30 cellular contexts compared by ENCODE assay signal in the genomic region with DNA sequence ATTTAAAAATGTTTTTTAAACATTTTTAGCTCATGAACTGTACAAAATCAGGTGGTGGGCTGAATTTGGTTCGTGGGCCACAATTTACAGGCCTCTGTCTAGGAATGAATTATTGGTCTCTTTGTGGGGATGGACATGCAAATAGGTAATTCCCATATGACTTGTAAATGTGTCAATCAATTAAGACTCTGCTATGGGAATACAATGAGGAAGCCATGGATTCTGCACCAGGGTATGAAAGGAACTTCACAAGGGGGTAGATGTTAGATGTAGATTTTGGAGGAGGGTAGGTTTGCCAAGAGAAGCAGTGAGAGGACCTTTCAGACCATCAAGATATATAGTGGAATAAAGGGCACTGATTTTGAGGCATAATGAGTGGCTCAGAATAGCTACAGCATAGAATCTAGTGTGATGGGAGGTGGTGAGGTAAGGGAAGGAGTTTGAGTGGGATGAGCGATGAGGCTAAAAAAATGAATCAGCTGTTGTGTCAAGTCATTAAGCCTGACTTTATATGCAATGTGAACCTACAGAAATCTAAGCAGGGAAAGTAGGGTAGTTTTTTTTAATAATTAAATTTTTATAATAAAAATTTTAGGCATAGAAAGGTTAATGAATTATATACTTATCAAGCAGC. TPM values are rescaled to one million over a fixed set of nuclear protein-coding genes. Genes with fewer than 3 reads are reported as not detected.
"Had no signal": no experiment of that assay in that cellular context is flagged by ENCODE, and none has a peak within 500 bp of the region (broad histone marks: within the 10 kb centered on the region; RNA-seq: fewer than 3 reads in every experiment).

No MANE protein-coding gene starts in this region.

- H3K4me1 Mint-ChIP-seq: activated CD4-positive, alpha-beta T cell treated with anti-CD3 and anti-CD28 coated beads for 36 hours; activated CD4-positive, alpha-beta T cell treated with anti-CD3 and anti-CD28 coated beads, Interleukin-2, amount 10 ng/mL, durations not matched to agents 24 days and 14 days; activated CD8-positive, alpha-beta memory T cell treated with anti-CD3 and anti-CD28 coated beads, Interleukin-2, amount 10 ng/mL, durations not matched to agents 7 days and 5 days had no signal

- H2AFZ ChIP-seq: hepatocyte had no signal

- H3K27me3 ChIP-seq: body of pancreas, hepatocyte had no signal

- H3K9me3 ChIP-seq: body of pancreas, esophagus squamous epithelium, gastroesophageal sphincter had no signal

- H3K4me3 Mint-ChIP-seq: activated CD4-positive, alpha-beta memory T cell treated with anti-CD3 and anti-CD28 coated beads for 36 hours; activated CD4-positive, alpha-beta T cell treated with anti-CD3 and anti-CD28 coated beads for 36 hours; activated CD4-positive, alpha-beta T cell treated with anti-CD3 and anti-CD28 coated beads, Interleukin-2, amount 10 ng/mL, durations not matched to agents 24 days and 14 days; activated CD8-positive, alpha-beta memory T cell treated with anti-CD3 and anti-CD28 coated beads, Interleukin-2, amount 10 ng/mL, durations not matched to agents 7 days and 5 days; activated CD8-positive, alpha-beta T cell treated with anti-CD3 and anti-CD28 coated beads, Interleukin-2, amount 10 ng/mL, durations not matched to agents 7 days and 5 days; activated naive CD8-positive, alpha-beta T cell; effector memory CD8-positive, alpha-beta T cell had no signal

- H3K36me3 Mint-ChIP-seq: activated CD4-positive, alpha-beta memory T cell treated with anti-CD3 and anti-CD28 coated beads for 36 hours; activated CD8-positive, alpha-beta memory T cell treated with anti-CD3 and anti-CD28 coated beads, Interleukin-2, amount 10 ng/mL, durations not matched to agents 7 days and 5 days; activated naive CD8-positive, alpha-beta T cell had no signal

- DNase-seq: activated CD4-positive, alpha-beta memory T cell treated with anti-CD3 and anti-CD28 coated beads for 36 hours; activated CD4-positive, alpha-beta T cell treated with anti-CD3 and anti-CD28 coated beads for 36 hours; activated CD4-positive, alpha-beta T cell treated with anti-CD3 and anti-CD28 coated beads, Interleukin-2, amount 10 ng/mL, durations not matched to agents 24 days and 14 days; activated CD4-positive, CD25-positive, alpha-beta regulatory T cell; activated CD4-positive, CD25-positive, alpha-beta regulatory T cell treated with anti-CD3 and anti-CD28 coated beads, Interleukin-2, amount 50 U/mL, for 72 hours; activated CD8-positive, alpha-beta memory T cell treated with anti-CD3 and anti-CD28 coated beads, Interleukin-2, amount 10 ng/mL, durations not matched to agents 7 days and 5 days; activated CD8-positive, alpha-beta memory T cell treated with anti-CD3 and anti-CD28 coated beads, Interleukin-2, amount 50 U/mL, for 4 hours; activated CD8-positive, alpha-beta T cell treated with anti-CD3 and anti-CD28 coated beads, Interleukin-2, amount 10 ng/mL, durations not matched to agents 7 days and 5 days; activated effector memory CD4-positive, alpha-beta T cell treated with Interleukin-2 at 50 U/mL for 16 hours; activated gamma-delta T cell treated with Interleukin-2 at 50 U/mL for 16 hours; activated naive CD4-positive, alpha-beta T cell treated with anti-CD3 and anti-CD28 coated beads, Interleukin-2, amount 50 U/mL, for 16 hours; activated naive CD4-positive, alpha-beta T cell treated with Interleukin-2 at 50 U/mL for 16 hours; activated T-cell treated with anti-CD3 and anti-CD28 coated beads, Interleukin-2, amount 50 U/mL, for 1 hour; activated T-cell treated with anti-CD3 and anti-CD28 coated beads, Interleukin-2, amount 50 U/mL, for 48 hours; amniotic stem cell; aorta; body of pancreas; cortex of kidney; dermis blood vessel endothelial cell; effector CD4-positive, alpha-beta T cell; effector memory CD8-positive, alpha-beta T cell; esophagus squamous epithelium; foreskin melanocyte; heart right ventricle; T-helper 2 cell had no signal

- H3K4me2 ChIP-seq: hepatocyte had no signal

- H3K36me3 ChIP-seq: esophagus squamous epithelium, gastroesophageal sphincter, heart right ventricle had no signal

- H3K4me3 ChIP-seq: body of pancreas, esophagus squamous epithelium, gastroesophageal sphincter, heart right ventricle, hepatocyte had no signal

- H3K27ac Mint-ChIP-seq: activated CD4-positive, alpha-beta memory T cell treated with anti-CD3 and anti-CD28 coated beads for 36 hours; activated CD4-positive, alpha-beta T cell treated with anti-CD3 and anti-CD28 coated beads for 36 hours; activated CD4-positive, alpha-beta T cell treated with anti-CD3 and anti-CD28 coated beads, Interleukin-2, amount 10 ng/mL, durations not matched to agents 24 days and 14 days; activated CD8-positive, alpha-beta memory T cell treated with anti-CD3 and anti-CD28 coated beads, Interleukin-2, amount 10 ng/mL, durations not matched to agents 7 days and 5 days; activated CD8-positive, alpha-beta T cell treated with anti-CD3 and anti-CD28 coated beads, Interleukin-2, amount 10 ng/mL, durations not matched to agents 7 days and 5 days; activated naive CD8-positive, alpha-beta T cell; effector memory CD8-positive, alpha-beta T cell had no signal

- H3K79me2 ChIP-seq: hepatocyte had no signal

- H3K27ac ChIP-seq: body of pancreas, epithelial cell of prostate, esophagus squamous epithelium, gastroesophageal sphincter, heart right ventricle, hepatocyte had no signal

- H3K4me1 ChIP-seq: body of pancreas, esophagus squamous epithelium, gastroesophageal sphincter, heart right ventricle had no signal

- H3K9me3 Mint-ChIP-seq: activated CD4-positive, alpha-beta memory T cell treated with anti-CD3 and anti-CD28 coated beads for 36 hours; activated CD4-positive, alpha-beta T cell treated with anti-CD3 and anti-CD28 coated beads, Interleukin-2, amount 10 ng/mL, durations not matched to agents 24 days and 14 days; effector memory CD8-positive, alpha-beta T cell had no signal

RNA-seq across cellular contexts. Expression of a gene that starts 32.6 kb away (rescaled TPM):
- total RNA-seq: activated CD4-positive, alpha-beta memory T cell treated with anti-CD3 and anti-CD28 coated beads for 36 hours; activated CD4-positive, alpha-beta T cell treated with anti-CD3 and anti-CD28 coated beads for 36 hours; activated CD4-positive, alpha-beta T cell treated with anti-CD3 and anti-CD28 coated beads, Interleukin-2, amount 10 ng/mL, durations not matched to agents 24 days and 14 days; activated CD8-positive, alpha-beta memory T cell treated with anti-CD3 and anti-CD28 coated beads for 36 hours; activated CD8-positive, alpha-beta memory T cell treated with anti-CD3 and anti-CD28 coated beads, Interleukin-2, amount 10 ng/mL, durations not matched to agents 7 days and 5 days; activated CD8-positive, alpha-beta T cell treated with anti-CD3 and anti-CD28 coated beads, Interleukin-2, amount 10 ng/mL, durations not matched to agents 7 days and 5 days had no signal
- polyA plus RNA-seq: hepatocyte had no signal
